ENCODE assay signal across 8 cellular contexts in genomic region chr10:114026189-114027040, GRCh38. TPM values are rescaled to one million over a fixed set of nuclear protein-coding genes. Genes with fewer than 3 reads are reported as not detected.
DNase-seq lines count a peak whose midpoint lies in the region; ATAC-seq, FAIRE-seq and TF ChIP-seq lines count a peak whose summit lies in the region.

No MANE protein-coding gene starts in this region.

- peak; percentile 78 for FAIRE-seq in A549 (lab: Jason Lieb, UNC)

- ATAC-seq in A549: peak; percentile 97
- peak; percentile 42 for ATAC-seq in GM21576 (IDR thresholded peaks at IDR 0.05; ENCODE audit: unreplicated experiment)

- POLR2A ChIA-PET in A549 (lab: Yijun Ruan, JAX): no interaction called here

- H3K27me3 ChIP-seq in OCI-LY3 (ENCODE audit: low read depth, low read length) (peaks cover 73% of the 10 kb centered on the region), esophagus muscularis mucosa (no peaks in the 10 kb centered on the region)

- H3K79me2 ChIP-seq in OCI-LY3 (ENCODE audit: low read length): no peaks in the 10 kb centered on the region

- H3K4me2 ChIP-seq in A549: peak overlapping the region; percentile 75
- H3K4me2 ChIP-seq in OCI-LY3 (ENCODE audit: low read length): peak overlapping the region; percentile 33

- TF ChIP-seq EP300 in A549 (IDR thresholded peaks at IDR 0.05) (peak in 1 of 2 experiments; percentile 45; a peak in 2 of 5 replicates), esophagus muscularis mucosa (IDR thresholded peaks at IDR 0.05) (no peak)

- H3K4me3 ChIP-seq in A549 (no peak overlapping the region), OCI-LY3 (ENCODE audit: low read length) (no peak overlapping the region), fibroblast of the aortic adventitia (ENCODE audit: low read depth, low read length) (no peak overlapping the region), esophagus muscularis mucosa (no peak overlapping the region)

- intact Hi-C loops in esophagus muscularis mucosa (cut with DNase I): no loop called here
- intact Hi-C loops in posterior vena cava (cut with DNase I): no loop called here

- DNase-seq in A549 (ENCODE audit: low read depth in 1 of 2, low spot score in 1 of 2) (peak; percentile 67 to 86), fibroblast of the aortic adventitia (ENCODE audit: low read depth) (peak; percentile 47), esophagus muscularis mucosa (ENCODE audit: extremely low spot score) (no peak), posterior vena cava (ENCODE audit: low spot score) (no peak), SIG-M5 treated with dmso at 0.1 percent for 504 hours (lab: John Stamatoyannopoulos, UW; ENCODE audit: unreplicated experiment) (no peak), OCI-M2 (lab: John Stamatoyannopoulos, UW; ENCODE audit: unreplicated experiment) (no peak)

- TF ChIP-seq CTCF in A549 (IDR thresholded peaks at IDR 0.05) (no peak), OCI-LY3 (IDR thresholded peaks at IDR 0.05; ENCODE audit: low read depth, low read length) (no peak), fibroblast of the aortic adventitia (IDR thresholded peaks at IDR 0.05; ENCODE audit: insufficient read depth, low read length) (no peak), esophagus muscularis mucosa (IDR thresholded peaks at IDR 0.05) (no peak)

- no peaks in the 10 kb centered on the region for H4K20me1 ChIP-seq in OCI-LY3 (ENCODE audit: insufficient read depth, low read length)

- H3K4me1 ChIP-seq in A549 (peaks cover 46% of the 10 kb centered on the region), OCI-LY3 (ENCODE audit: low read length) (peaks cover 23% of the 10 kb centered on the region), esophagus muscularis mucosa (peaks cover 0 to 28% (median 12%) of the 10 kb centered on the region in 4 donors)

- TF ChIP-seq RAD21 in A549 (conservative IDR thresholded peaks at IDR 0.05 in 1 of 2, IDR thresholded peaks at IDR 0.05 in 1 of 2): peak in 1 of 2 experiments; percentile 15; a peak in 1 of 5 replicates

- H3K27ac ChIP-seq in A549 (peak overlapping the region; percentile 72 to 85), OCI-LY3 (ENCODE audit: low read length) (no peak overlapping the region), esophagus muscularis mucosa (replicated peaks in 1 of 4) (no peak overlapping the region)

- TF ChIP-seq POLR2A in A549 (IDR thresholded peaks at IDR 0.05; ENCODE audit: low read length) (no peak), esophagus muscularis mucosa (IDR thresholded peaks at IDR 0.05; ENCODE audit: low read depth) (no peak)

- 4% methylated on average over 7 of the region's 7 CpGs for WGBS in A549 (ENCODE audit: missing lambda C conversion rate)
- 73% methylated on average over 7 of the region's 7 CpGs for whole genome bisulfite sequencing in esophagus muscularis mucosa

- CTCF ChIA-PET in A549 (lab: Yijun Ruan, JAX): no interaction called here

- H3K9me3 ChIP-seq in A549 (no peaks in the 10 kb centered on the region), OCI-LY3 (ENCODE audit: insufficient read depth, low read length) (no peaks in the 10 kb centered on the region), esophagus muscularis mucosa (no peaks in the 10 kb centered on the region)

- H2AFZ ChIP-seq in OCI-LY3 (ENCODE audit: low read depth, low read length): no peak overlapping the region

- no peak overlapping the region for H3K9ac ChIP-seq in OCI-LY3 (ENCODE audit: low read length)

- H3K36me3 ChIP-seq in OCI-LY3 (replicated peaks; ENCODE audit: low read depth, low read length) (no peaks in the 10 kb centered on the region), esophagus muscularis mucosa (no peaks in the 10 kb centered on the region)

TF ChIP-seq in A549, 52 proteins besides CTCF, POLR2A, EP300 and RAD21:
- TF ChIP-seq EHF (CRISPR knock-in tag; IDR thresholded peaks at IDR 0.05) (no peak), E2F6 (IDR thresholded peaks at IDR 0.05; ENCODE audit: borderline replicate concordance, low read depth) (no peak), SREBF2 (IDR thresholded peaks at IDR 0.05) (no peak), HOXA7 (CRISPR knock-in tag; IDR thresholded peaks at IDR 0.05) (no peak), CHD4 (IDR thresholded peaks at IDR 0.05; ENCODE audit: borderline replicate concordance) (no peak), BCL3 (IDR thresholded peaks at IDR 0.05) (no peak), CEBPB (IDR thresholded peaks at IDR 0.05) (peak in 1 of 2 experiments; percentile 40; a peak in 2 of 4 replicates), MAX (IDR thresholded peaks at IDR 0.05) (peak; percentile 63; the same call in 1 of the 2 replicates), FOXS1 (CRISPR knock-in tag; IDR thresholded peaks at IDR 0.05) (peak; percentile 53; the same call in 1 of the 2 replicates), HEYL (CRISPR knock-in tag; IDR thresholded peaks at IDR 0.05) (no peak), MAFK (IDR thresholded peaks at IDR 0.05; ENCODE audit: partially characterized antibody) (peak; percentile 30), CBX8 (IDR thresholded peaks at IDR 0.05) (no peak), JUNB (IDR thresholded peaks at IDR 0.05) (peak; percentile 60), GATA3 (IDR thresholded peaks at IDR 0.05; ENCODE audit: borderline replicate concordance) (peak; percentile 55; the same call in 1 of the 2 replicates), PHF8 (IDR thresholded peaks at IDR 0.05; ENCODE audit: borderline replicate concordance, low read depth) (no peak), EHMT2 (IDR thresholded peaks at IDR 0.05; ENCODE audit: low read depth) (no peak), RARB (CRISPR knock-in tag; IDR thresholded peaks at IDR 0.05) (no peak), KDM1A (IDR thresholded peaks at IDR 0.05; ENCODE audit: low read depth) (no peak), NR3C1 (IDR thresholded peaks at IDR 0.05) (no peak), JUN (IDR thresholded peaks at IDR 0.05) (peak in 1 of 2 experiments; percentile 27; a peak in 1 of 5 replicates), USF2 (IDR thresholded peaks at IDR 0.05) (no peak), FOSL2 (IDR thresholded peaks at IDR 0.05) (peak; percentile 47; the same call in 1 of the 2 replicates), FOSL2 (CRISPR knock-in tag; IDR thresholded peaks at IDR 0.05) (peak; percentile 75)

RNA-seq across cellular contexts. Expression of gene ADRB1, which starts 17.3 kb away (rescaled TPM):
- polyA plus RNA-seq in A549 (2011; rRNA removed) (0.36 and 0.58 TPM in 2 replicates), A549 (2017; fragmentation: RNase III; extraction: RNeasy Plus Mini Kit Qiagen cat#74134 plus additional on column Dnase treatment) (0.62 to 0.75 TPM (median 0.66 TPM) in 3 replicates)
- polyA plus RNA-seq in A549 (2012; cell fraction: cytosol; rRNA removed): 1.1 and 1.6 TPM in 2 replicates
- polyA plus RNA-seq in A549 (2012; cell fraction: nucleus; rRNA removed): 2.4 and 3.3 TPM in 2 replicates
- polyA minus RNA-seq in A549 (2011; rRNA and poly(A)+ RNA removed): 0.37 and 0.54 TPM in 2 replicates
- total RNA-seq in fibroblast of the aortic adventitia (ENCODE audit: low replicate concordance) (not detected in 2 replicates), esophagus muscularis mucosa (10 to 100 TPM in 3 of 4 donors, 1 to 10 TPM in 1; 4.2 to 25.3 (median 12.3) TPM), posterior vena cava (under 1 TPM; 0.14 to 0.32 TPM)

Comparison
In these comparisons a context has a peak if more than half of its experiments do, and no peak if none do; other contexts are left out.
1. DNase-seq: peak in A549 (2 of 2) and fibroblast of the aortic adventitia (single experiment); none in esophagus muscularis mucosa (single experiment), posterior vena cava (single experiment), SIG-M5 treated with dmso at 0.1 percent for 504 hours (single experiment) and OCI-M2 (single experiment).
2. H3K27ac ChIP-seq: peak in A549 (2 of 2); none in OCI-LY3 (single experiment) and esophagus muscularis mucosa (0 of 4).